ENCODE assay signal across 1 cellular context in the genomic region with DNA sequence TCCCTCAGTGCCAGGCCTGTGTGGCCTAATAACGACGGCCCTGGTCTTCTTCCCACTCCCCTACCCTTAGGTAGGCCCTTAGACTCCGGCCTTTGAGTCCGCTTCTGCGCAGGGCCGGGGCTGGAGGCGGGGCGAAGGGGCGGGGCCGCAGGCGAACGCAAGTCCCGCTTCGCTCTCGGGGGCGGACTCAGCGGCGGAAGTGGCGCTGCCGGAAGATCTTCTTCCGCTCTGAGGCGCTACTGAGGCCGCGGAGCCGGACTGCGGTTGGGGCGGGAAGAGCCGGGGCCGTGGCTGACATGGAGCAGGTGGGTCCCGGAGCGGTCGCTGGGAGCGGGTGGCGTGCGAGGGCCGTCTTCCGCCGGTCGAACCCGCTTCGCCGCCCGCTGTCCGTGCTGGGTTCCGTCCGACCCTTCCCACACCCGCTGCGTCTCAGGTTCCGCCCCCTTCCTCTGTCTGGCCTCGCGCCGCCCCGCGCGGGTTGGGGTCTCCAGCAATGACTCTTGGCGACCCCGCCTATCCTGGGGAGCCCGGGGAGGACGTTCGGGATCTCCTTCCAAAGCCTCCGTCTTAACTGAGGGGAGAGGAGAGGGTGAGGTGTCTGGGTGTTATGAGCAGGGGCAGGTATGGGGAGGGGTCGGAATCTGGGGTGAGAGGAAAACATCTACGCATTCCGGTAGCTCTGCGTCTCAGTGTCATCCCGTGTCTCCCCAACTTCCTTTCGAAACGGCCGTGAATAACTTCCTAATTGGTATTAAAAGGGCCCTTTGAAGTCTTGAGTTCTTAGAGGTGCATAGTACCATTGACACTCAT.
TF ChIP-seq lines count a peak whose summit lies in the region.

A gene (plus strand): TSS at position 218 of the 810 bp plus-strand sequence. CDS start 16,388 bp downstream, outside the sequence.

TF ChIP-seq in HepG2, 621 proteins besides CTCF, POLR2A, EP300 and RAD21 (continued from another document and continues in another):
- TF ChIP-seq, protein P1, sequence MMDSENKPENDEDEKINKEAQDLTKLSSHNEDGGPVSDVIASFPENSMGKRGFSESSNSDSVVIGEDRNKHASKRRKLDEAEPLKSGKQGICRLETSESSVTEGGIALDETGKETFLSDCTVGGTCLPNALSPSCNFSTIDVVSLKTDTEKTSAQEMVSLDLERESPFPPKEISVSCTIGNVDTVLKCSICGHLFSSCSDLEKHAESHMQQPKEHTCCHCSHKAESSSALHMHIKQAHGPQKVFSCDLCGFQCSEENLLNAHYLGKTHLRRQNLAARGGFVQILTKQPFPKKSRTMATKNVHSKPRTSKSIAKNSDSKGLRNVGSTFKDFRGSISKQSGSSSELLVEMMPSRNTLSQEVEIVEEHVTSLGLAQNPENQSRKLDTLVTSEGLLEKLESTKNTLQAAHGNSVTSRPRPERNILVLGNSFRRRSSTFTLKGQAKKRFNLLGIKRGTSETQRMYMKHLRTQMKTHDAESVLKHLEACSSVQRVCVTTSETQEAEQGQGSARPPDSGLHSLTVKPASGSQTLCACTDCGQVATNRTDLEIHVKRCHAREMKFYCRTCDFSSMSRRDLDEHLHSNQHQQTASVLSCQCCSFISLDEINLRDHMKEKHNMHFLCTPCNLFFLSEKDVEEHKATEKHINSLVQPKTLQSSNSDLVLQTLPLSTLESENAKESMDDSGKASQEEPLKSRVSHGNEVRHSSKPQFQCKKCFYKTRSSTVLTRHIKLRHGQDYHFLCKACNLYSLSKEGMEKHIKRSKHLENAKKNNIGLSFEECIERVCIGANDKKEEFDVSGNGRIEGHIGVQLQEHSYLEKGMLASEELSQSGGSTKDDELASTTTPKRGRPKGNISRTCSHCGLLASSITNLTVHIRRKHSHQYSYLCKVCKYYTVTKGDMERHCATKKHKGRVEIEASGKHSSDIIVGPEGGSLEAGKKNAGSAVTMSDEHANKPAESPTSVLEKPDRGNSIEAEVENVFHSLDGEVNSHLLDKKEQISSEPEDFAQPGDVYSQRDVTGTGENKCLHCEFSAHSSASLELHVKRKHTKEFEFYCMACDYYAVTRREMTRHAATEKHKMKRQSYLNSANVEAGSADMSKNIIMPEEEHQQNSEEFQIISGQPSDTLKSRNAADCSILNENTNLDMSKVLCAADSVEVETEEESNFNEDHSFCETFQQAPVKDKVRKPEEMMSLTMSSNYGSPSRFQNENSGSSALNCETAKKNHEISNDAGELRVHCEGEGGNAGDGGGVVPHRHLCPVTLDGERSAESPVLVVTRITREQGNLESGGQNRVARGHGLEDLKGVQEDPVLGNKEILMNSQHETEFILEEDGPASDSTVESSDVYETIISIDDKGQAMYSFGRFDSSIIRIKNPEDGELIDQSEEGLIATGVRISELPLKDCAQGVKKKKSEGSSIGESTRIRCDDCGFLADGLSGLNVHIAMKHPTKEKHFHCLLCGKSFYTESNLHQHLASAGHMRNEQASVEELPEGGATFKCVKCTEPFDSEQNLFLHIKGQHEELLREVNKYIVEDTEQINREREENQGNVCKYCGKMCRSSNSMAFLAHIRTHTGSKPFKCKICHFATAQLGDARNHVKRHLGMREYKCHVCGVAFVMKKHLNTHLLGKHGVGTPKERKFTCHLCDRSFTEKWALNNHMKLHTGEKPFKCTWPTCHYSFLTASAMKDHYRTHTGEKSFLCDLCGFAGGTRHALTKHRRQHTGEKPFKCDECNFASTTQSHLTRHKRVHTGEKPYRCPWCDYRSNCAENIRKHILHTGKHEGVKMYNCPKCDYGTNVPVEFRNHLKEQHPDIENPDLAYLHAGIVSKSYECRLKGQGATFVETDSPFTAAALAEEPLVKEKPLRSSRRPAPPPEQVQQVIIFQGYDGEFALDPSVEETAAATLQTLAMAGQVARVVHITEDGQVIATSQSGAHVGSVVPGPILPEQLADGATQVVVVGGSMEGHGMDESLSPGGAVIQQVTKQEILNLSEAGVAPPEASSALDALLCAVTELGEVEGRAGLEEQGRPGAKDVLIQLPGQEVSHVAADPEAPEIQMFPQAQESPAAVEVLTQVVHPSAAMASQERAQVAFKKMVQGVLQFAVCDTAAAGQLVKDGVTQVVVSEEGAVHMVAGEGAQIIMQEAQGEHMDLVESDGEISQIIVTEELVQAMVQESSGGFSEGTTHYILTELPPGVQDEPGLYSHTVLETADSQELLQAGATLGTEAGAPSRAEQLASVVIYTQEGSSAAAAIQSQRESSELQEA (CRISPR knock-in tag; IDR thresholded peaks at IDR 0.05; ENCODE audit: not compliant biosample characterization): no peak
- TF ChIP-seq, protein P2, sequence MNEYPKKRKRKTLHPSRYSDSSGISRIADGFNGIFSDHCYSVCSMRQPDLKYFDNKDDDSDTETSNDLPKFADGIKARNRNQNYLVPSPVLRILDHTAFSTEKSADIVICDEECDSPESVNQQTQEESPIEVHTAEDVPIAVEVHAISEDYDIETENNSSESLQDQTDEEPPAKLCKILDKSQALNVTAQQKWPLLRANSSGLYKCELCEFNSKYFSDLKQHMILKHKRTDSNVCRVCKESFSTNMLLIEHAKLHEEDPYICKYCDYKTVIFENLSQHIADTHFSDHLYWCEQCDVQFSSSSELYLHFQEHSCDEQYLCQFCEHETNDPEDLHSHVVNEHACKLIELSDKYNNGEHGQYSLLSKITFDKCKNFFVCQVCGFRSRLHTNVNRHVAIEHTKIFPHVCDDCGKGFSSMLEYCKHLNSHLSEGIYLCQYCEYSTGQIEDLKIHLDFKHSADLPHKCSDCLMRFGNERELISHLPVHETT (CRISPR knock-in tag; conservative IDR thresholded peaks at IDR 0.05): 0 out of 2 replicates have a peak, but pooled peaks have one; percentile 51
- TF ChIP-seq HOXA9 (CRISPR knock-in tag; IDR thresholded peaks at IDR 0.05; ENCODE audit: borderline replicate concordance) (no peak), NRL (CRISPR knock-in tag; IDR thresholded peaks at IDR 0.05; ENCODE audit: borderline replicate concordance) (peak; percentile 87), ZSCAN31 (CRISPR knock-in tag; IDR thresholded peaks at IDR 0.05; ENCODE audit: low read depth) (peak; percentile 87; the same call in 1 of the 2 replicates), ISL2 (CRISPR knock-in tag; IDR thresholded peaks at IDR 0.05) (peak; percentile 51; the same call in 1 of the 2 replicates), ZNF230 (CRISPR knock-in tag; IDR thresholded peaks at IDR 0.05) (no peak; the same call in 1 of the 2 replicates), ZFYVE20 (CRISPR knock-in tag; IDR thresholded peaks at IDR 0.05; ENCODE audit: borderline replicate concordance, low read depth) (peak; percentile 66; the same call in 1 of the 2 replicates), ZNF44 (CRISPR knock-in tag; IDR thresholded peaks at IDR 0.05) (0 out of 2 replicates have a peak, but pooled peaks have one; percentile 10), NCOA2 (CRISPR knock-in tag; IDR thresholded peaks at IDR 0.05) (peak; percentile 14; the same call in 1 of the 2 replicates), ZNF263 (CRISPR knock-in tag; IDR thresholded peaks at IDR 0.05) (peak; percentile 58), GABPA (IDR thresholded peaks at IDR 0.05; ENCODE audit: low read depth, low read length) (peak; percentile 89), GABPA (CRISPR knock-in tag; IDR thresholded peaks at IDR 0.05; ENCODE audit: low read depth) (peak; percentile 89), RNF2 (conservative IDR thresholded peaks at IDR 0.05; ENCODE audit: low read depth) (no peak), KLF15 (CRISPR knock-in tag; IDR thresholded peaks at IDR 0.05; ENCODE audit: borderline replicate concordance) (no peak), KLF9 (CRISPR knock-in tag; IDR thresholded peaks at IDR 0.05; ENCODE audit: low read depth) (no peak; the same call in 1 of the 2 replicates)
- TF ChIP-seq, protein P3, sequence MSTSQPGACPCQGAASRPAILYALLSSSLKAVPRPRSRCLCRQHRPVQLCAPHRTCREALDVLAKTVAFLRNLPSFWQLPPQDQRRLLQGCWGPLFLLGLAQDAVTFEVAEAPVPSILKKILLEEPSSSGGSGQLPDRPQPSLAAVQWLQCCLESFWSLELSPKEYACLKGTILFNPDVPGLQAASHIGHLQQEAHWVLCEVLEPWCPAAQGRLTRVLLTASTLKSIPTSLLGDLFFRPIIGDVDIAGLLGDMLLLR (CRISPR knock-in tag; IDR thresholded peaks at IDR 0.05): peak; percentile 94; the same call in 1 of the 2 replicates
- TF ChIP-seq, protein P4, sequence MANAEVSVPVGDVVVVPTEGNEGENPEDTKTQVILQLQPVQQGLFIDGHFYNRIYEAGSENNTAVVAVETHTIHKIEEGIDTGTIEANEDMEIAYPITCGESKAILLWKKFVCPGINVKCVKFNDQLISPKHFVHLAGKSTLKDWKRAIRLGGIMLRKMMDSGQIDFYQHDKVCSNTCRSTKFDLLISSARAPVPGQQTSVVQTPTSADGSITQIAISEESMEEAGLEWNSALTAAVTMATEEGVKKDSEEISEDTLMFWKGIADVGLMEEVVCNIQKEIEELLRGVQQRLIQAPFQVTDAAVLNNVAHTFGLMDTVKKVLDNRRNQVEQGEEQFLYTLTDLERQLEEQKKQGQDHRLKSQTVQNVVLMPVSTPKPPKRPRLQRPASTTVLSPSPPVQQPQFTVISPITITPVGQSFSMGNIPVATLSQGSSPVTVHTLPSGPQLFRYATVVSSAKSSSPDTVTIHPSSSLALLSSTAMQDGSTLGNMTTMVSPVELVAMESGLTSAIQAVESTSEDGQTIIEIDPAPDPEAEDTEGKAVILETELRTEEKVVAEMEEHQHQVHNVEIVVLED (CRISPR knock-in tag; IDR thresholded peaks at IDR 0.05; ENCODE audit: borderline replicate concordance): peak; percentile 83; the same call in 1 of the 2 replicates
- TF ChIP-seq, protein P5, sequence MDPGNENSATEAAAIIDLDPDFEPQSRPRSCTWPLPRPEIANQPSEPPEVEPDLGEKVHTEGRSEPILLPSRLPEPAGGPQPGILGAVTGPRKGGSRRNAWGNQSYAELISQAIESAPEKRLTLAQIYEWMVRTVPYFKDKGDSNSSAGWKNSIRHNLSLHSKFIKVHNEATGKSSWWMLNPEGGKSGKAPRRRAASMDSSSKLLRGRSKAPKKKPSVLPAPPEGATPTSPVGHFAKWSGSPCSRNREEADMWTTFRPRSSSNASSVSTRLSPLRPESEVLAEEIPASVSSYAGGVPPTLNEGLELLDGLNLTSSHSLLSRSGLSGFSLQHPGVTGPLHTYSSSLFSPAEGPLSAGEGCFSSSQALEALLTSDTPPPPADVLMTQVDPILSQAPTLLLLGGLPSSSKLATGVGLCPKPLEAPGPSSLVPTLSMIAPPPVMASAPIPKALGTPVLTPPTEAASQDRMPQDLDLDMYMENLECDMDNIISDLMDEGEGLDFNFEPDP (CRISPR knock-in tag; conservative IDR thresholded peaks at IDR 0.05): 0 out of 2 replicates have a peak, but pooled peaks have one; percentile 84
- TF ChIP-seq, protein P6, sequence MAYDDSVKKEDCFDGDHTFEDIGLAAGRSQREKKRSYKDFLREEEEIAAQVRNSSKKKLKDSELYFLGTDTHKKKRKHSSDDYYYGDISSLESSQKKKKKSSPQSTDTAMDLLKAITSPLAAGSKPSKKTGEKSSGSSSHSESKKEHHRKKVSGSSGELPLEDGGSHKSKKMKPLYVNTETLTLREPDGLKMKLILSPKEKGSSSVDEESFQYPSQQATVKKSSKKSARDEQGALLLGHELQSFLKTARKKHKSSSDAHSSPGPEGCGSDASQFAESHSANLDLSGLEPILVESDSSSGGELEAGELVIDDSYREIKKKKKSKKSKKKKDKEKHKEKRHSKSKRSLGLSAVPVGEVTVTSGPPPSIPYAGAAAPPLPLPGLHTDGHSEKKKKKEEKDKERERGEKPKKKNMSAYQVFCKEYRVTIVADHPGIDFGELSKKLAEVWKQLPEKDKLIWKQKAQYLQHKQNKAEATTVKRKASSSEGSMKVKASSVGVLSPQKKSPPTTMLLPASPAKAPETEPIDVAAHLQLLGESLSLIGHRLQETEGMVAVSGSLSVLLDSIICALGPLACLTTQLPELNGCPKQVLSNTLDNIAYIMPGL (CRISPR knock-in tag; IDR thresholded peaks at IDR 0.05; ENCODE audit: borderline replicate concordance in 1 of 2, low read depth in 1 of 2): peak; percentile 53 to 95; a peak in 3 of 4 replicates
- TF ChIP-seq, protein P7, sequence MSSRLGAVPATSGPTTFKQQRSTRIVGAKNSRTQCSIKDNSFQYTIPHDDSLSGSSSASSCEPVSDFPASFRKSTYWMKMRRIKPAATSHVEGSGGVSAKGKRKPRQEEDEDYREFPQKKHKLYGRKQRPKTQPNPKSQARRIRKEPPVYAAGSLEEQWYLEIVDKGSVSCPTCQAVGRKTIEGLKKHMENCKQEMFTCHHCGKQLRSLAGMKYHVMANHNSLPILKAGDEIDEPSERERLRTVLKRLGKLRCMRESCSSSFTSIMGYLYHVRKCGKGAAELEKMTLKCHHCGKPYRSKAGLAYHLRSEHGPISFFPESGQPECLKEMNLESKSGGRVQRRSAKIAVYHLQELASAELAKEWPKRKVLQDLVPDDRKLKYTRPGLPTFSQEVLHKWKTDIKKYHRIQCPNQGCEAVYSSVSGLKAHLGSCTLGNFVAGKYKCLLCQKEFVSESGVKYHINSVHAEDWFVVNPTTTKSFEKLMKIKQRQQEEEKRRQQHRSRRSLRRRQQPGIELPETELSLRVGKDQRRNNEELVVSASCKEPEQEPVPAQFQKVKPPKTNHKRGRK (CRISPR knock-in tag; IDR thresholded peaks at IDR 0.05): no peak
- TF ChIP-seq, protein P8, sequence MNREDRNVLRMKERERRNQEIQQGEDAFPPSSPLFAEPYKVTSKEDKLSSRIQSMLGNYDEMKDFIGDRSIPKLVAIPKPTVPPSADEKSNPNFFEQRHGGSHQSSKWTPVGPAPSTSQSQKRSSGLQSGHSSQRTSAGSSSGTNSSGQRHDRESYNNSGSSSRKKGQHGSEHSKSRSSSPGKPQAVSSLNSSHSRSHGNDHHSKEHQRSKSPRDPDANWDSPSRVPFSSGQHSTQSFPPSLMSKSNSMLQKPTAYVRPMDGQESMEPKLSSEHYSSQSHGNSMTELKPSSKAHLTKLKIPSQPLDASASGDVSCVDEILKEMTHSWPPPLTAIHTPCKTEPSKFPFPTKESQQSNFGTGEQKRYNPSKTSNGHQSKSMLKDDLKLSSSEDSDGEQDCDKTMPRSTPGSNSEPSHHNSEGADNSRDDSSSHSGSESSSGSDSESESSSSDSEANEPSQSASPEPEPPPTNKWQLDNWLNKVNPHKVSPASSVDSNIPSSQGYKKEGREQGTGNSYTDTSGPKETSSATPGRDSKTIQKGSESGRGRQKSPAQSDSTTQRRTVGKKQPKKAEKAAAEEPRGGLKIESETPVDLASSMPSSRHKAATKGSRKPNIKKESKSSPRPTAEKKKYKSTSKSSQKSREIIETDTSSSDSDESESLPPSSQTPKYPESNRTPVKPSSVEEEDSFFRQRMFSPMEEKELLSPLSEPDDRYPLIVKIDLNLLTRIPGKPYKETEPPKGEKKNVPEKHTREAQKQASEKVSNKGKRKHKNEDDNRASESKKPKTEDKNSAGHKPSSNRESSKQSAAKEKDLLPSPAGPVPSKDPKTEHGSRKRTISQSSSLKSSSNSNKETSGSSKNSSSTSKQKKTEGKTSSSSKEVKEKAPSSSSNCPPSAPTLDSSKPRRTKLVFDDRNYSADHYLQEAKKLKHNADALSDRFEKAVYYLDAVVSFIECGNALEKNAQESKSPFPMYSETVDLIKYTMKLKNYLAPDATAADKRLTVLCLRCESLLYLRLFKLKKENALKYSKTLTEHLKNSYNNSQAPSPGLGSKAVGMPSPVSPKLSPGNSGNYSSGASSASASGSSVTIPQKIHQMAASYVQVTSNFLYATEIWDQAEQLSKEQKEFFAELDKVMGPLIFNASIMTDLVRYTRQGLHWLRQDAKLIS (CRISPR knock-in tag; IDR thresholded peaks at IDR 0.05): no peak
